12 cellular contexts compared by ENCODE assay signal in genomic region chr5:156835905-156836304, GRCh38. TPM values are rescaled to one million over a fixed set of nuclear protein-coding genes. Genes with fewer than 3 reads are reported as not detected.
A peak's percentile ranks its signal among the peaks of the same experiment; 100 is the strongest.
DNase-seq lines count a peak whose midpoint lies in the region; ATAC-seq and TF ChIP-seq lines count a peak whose summit lies in the region.
"Had no signal": no experiment of that assay in that cellular context is flagged by ENCODE, and none has a peak within 500 bp of the region (broad histone marks: within the 10 kb centered on the region; RNA-seq: fewer than 3 reads in every experiment).

No MANE protein-coding gene starts in this region.

- no peak overlapping the region for H2AFZ ChIP-seq in OCI-LY1 (ENCODE audit: low read length)

- no peaks in the 10 kb centered on the region for H3K36me3 ChIP-seq in OCI-LY1 (ENCODE audit: insufficient read depth, low read length)

- peak; percentile 16 for DNase-seq in activated CD4-positive, alpha-beta T cell treated with anti-CD3 and anti-CD28 coated beads, Interleukin-2, amount 10 ng/mL, durations not matched to agents 7 days and 5 days
- DNase-seq in activated CD4-positive, alpha-beta T cell treated with anti-CD3 and anti-CD28 coated beads, Interleukin-2, amount 50 U/mL, for 48 hours = no peak
- DNase-seq in progenitor cell of endocrine pancreas (ENCODE audit: low spot score, unreplicated experiment) (no peak), foreskin fibroblast (no peak), ureter (ENCODE audit: low spot score) (no peak)
- DNase-seq in activated CD4-positive, CD25-positive, alpha-beta regulatory T cell treated with anti-CD3 and anti-CD28 coated beads, Interleukin-2, amount 50 U/mL, for 72 hours = no peak
- DNase-seq: activated effector memory CD4-positive, alpha-beta T cell treated with anti-CD3 and anti-CD28 coated beads, Interleukin-2, amount 50 U/mL, for 16 hours; KBM-7; mesenchymal stem cell had no signal

- no peak overlapping the region for H3K9ac ChIP-seq in OCI-LY1 (ENCODE audit: low read length)

- H3K4me1 ChIP-seq in OCI-LY1 (ENCODE audit: insufficient read depth, low read length, severe bottlenecking) = no peaks in the 10 kb centered on the region

- TF ChIP-seq CTCF in OCI-LY1 (IDR thresholded peaks at IDR 0.05; ENCODE audit: low read length) (peak; percentile 17; the same call in 1 of the 2 replicates), progenitor cell of endocrine pancreas (IDR thresholded peaks at IDR 0.05; ENCODE audit: unreplicated experiment) (peak; percentile 26), foreskin fibroblast (IDR thresholded peaks at IDR 0.05; ENCODE audit: low read depth, low read length) (no peak)

- H3K4me2 ChIP-seq in OCI-LY1 (ENCODE audit: low read length) = no peak overlapping the region

- H3K27me3 ChIP-seq in OCI-LY1 (ENCODE audit: insufficient read depth, low read length) = no peaks in the 10 kb centered on the region

- no peaks in the 10 kb centered on the region for H3K79me2 ChIP-seq in OCI-LY1 (ENCODE audit: insufficient read depth, low read length)

- ATAC-seq in GM21717 (IDR thresholded peaks at IDR 0.05; ENCODE audit: unreplicated experiment) = peak; percentile 61

- peaks cover 6% of the 10 kb centered on the region for H3K4me1 Mint-ChIP-seq in activated CD4-positive, alpha-beta T cell treated with anti-CD3 and anti-CD28 coated beads, Interleukin-2, amount 10 ng/mL, durations not matched to agents 7 days and 5 days
- no peaks in the 10 kb centered on the region for H3K4me1 Mint-ChIP-seq in progenitor cell of endocrine pancreas (ENCODE audit: low read depth)

- H3K9me3 Mint-ChIP-seq in activated CD4-positive, alpha-beta T cell treated with anti-CD3 and anti-CD28 coated beads, Interleukin-2, amount 10 ng/mL, durations not matched to agents 7 days and 5 days = no peaks in the 10 kb centered on the region
- no peaks in the 10 kb centered on the region for H3K9me3 Mint-ChIP-seq in progenitor cell of endocrine pancreas (ENCODE audit: low read depth)

- no peaks in the 10 kb centered on the region for H3K9me3 ChIP-seq in OCI-LY1 (ENCODE audit: low read length)

- POLR2A ChIA-PET in activated CD4-positive, alpha-beta T cell treated with anti-CD3 and anti-CD28 coated beads, Interleukin-2, amount 10 ng/mL, durations not matched to agents 7 days and 5 days (lab: Charles Lee) = no interaction called here

- no peaks in the 10 kb centered on the region for H3K36me3 Mint-ChIP-seq in activated CD4-positive, alpha-beta T cell treated with anti-CD3 and anti-CD28 coated beads, Interleukin-2, amount 10 ng/mL, durations not matched to agents 7 days and 5 days (ENCODE audit: low read depth)
- H3K36me3 Mint-ChIP-seq in progenitor cell of endocrine pancreas (ENCODE audit: insufficient read depth) = no peaks in the 10 kb centered on the region

- CTCF ChIA-PET in activated CD4-positive, alpha-beta T cell treated with anti-CD3 and anti-CD28 coated beads, Interleukin-2, amount 10 ng/mL, durations not matched to agents 7 days and 5 days (lab: Charles Lee) = interaction anchor here (0.6 to 1.3 kb wide), 4 partner anchors 11 to 192 kb away, joined by 3 read pairs; no protein-coding TSS in a partner anchor

- H4K20me1 ChIP-seq in OCI-LY1 (ENCODE audit: insufficient read depth, low read length) = no peaks in the 10 kb centered on the region

- H3K4me3 ChIP-seq in OCI-LY1 (ENCODE audit: low read depth, low read length, poor library complexity, severe bottlenecking) = no peak overlapping the region
- H3K4me3 ChIP-seq in foreskin fibroblast (ENCODE audit: low read depth in 1 of 2, low read length in 2 of 2) = no peak overlapping the region

- H3K27me3 Mint-ChIP-seq in activated CD4-positive, alpha-beta T cell treated with anti-CD3 and anti-CD28 coated beads, Interleukin-2, amount 10 ng/mL, durations not matched to agents 7 days and 5 days = peaks cover 13% of the 10 kb centered on the region
- no peaks in the 10 kb centered on the region for H3K27me3 Mint-ChIP-seq in progenitor cell of endocrine pancreas

- no peak overlapping the region for H3K27ac Mint-ChIP-seq in activated CD4-positive, alpha-beta T cell treated with anti-CD3 and anti-CD28 coated beads, Interleukin-2, amount 10 ng/mL, durations not matched to agents 7 days and 5 days
- no peak overlapping the region for H3K27ac Mint-ChIP-seq in progenitor cell of endocrine pancreas

- H3K27ac ChIP-seq in OCI-LY1 (ENCODE audit: low read depth, low read length, poor library complexity, severe bottlenecking) = no peak overlapping the region

- H3K4me3 Mint-ChIP-seq in activated CD4-positive, alpha-beta T cell treated with anti-CD3 and anti-CD28 coated beads, Interleukin-2, amount 10 ng/mL, durations not matched to agents 7 days and 5 days = no peak overlapping the region
- no peak overlapping the region for H3K4me3 Mint-ChIP-seq in progenitor cell of endocrine pancreas (ENCODE audit: low read depth)

- H3K9me2 ChIP-seq in OCI-LY1 (ENCODE audit: low read depth, low read length) = no peaks in the 10 kb centered on the region

- no peaks in the 10 kb centered on the region for H3F3A ChIP-seq in OCI-LY1 (ENCODE audit: insufficient read depth, low read length)

RNA-seq across cellular contexts. Expression of gene PPP1R2B, which starts 14.2 kb away (rescaled TPM):
- under 1 TPM in 1 of 2 experiments, not detected in 1; 0.17 TPM for total RNA-seq in activated CD4-positive, alpha-beta T cell treated with anti-CD3 and anti-CD28 coated beads, Interleukin-2, amount 10 ng/mL, durations not matched to agents 7 days and 5 days
- not detected in 2 replicates for total RNA-seq in progenitor cell of endocrine pancreas
- not detected for total RNA-seq in ureter
- total RNA-seq: endothelial cell of umbilical vein had no signal
